21 cellular contexts compared by ENCODE assay signal in the genomic region with DNA sequence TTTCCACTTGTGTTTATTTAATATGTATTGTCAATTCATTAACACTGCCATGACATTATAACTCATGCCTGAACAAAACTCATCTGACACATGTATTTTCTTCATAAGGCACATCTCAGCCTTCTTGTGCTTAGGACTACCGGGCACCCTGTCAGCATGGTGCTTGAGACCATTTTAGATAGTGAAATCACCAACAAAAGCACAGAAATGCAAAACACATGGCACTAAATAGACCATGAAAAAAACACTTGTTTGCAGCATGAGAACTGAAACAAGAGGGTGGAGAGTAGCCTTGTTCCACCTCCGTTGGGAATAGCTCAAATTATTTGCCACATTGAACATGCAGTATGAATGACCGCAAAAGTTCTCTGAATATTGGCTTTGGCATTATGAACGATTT.
"Had no signal": no experiment of that assay in that cellular context is flagged by ENCODE, and none has a peak within 500 bp of the region (broad histone marks: within the 10 kb centered on the region; RNA-seq: fewer than 3 reads in every experiment).

No MANE protein-coding gene starts in this region.

- H3K27ac ChIP-seq: SJSA1, SK-N-MC had no signal

- H3K4me1 Mint-ChIP-seq: T-helper 17 cell had no signal

- H3K4me3 Mint-ChIP-seq: T-helper 17 cell had no signal

- H3K27me3 ChIP-seq: MG63 had no signal

- H3K9me3 ChIP-seq: MG63, SJSA1 had no signal

- DNase-seq: IMR-90, Karpas-422, KG1, MG63, NCI-H1092 treated with DMSO at 0.1 percent for 48 hours, NCI-H1436, NCI-H1930, NCI-H2081, NCI-H2107, NCI-H2227 treated with DMSO at 0.1 percent for 48 hours, NCI-H446 treated with DMSO at 0.1 percent for 48 hours, NCI-H510A treated with DMSO at 0.1 percent for 48 hours, NCI-H526, NCI-H82, Right ventricle myocardium superior, RPMI8226, SIG-M5, T-helper 1 cell, T-helper 17 cell had no signal

- H3K27me3 Mint-ChIP-seq: T-helper 17 cell had no signal

- H3K27ac Mint-ChIP-seq: T-helper 17 cell had no signal

- H3K4me3 ChIP-seq: MG63, SJSA1, SK-N-MC had no signal

- H3K36me3 ChIP-seq: MG63, SJSA1 had no signal

- ATAC-seq: T-helper 17 cell had no signal

- H3K4me1 ChIP-seq: SJSA1 had no signal
